1 cellular context compared by ENCODE assay signal in genomic region chr1:145128673-145129469, GRCh38.
TF ChIP-seq lines count a peak whose summit lies in the region.
"Not testable (repeated sequence)": the region's sequence is repeated elsewhere in the genome, so short reads cannot be mapped to it uniquely, and the experiment has no call there.

No MANE protein-coding gene starts in this region.

TF ChIP-seq in K562, 482 proteins besides CTCF, POLR2A, EP300 and RAD21:
- TF ChIP-seq ATF1, CEBPG, ZBTB40 (CRISPR knock-in tag; IDR thresholded peaks at IDR 0.05): not testable (repeated sequence)
- TF ChIP-seq ATF1 (tag; IDR thresholded peaks at IDR 0.05) (peak; percentile 45; the same call in 1 of the 2 replicates), BDP1 (IDR thresholded peaks at IDR 0.05; ENCODE audit: insufficient read depth, insufficient read length) (peak; percentile 35), POLR3A (IDR thresholded peaks at IDR 0.05; ENCODE audit: borderline replicate concordance, extremely low read depth, insufficient read depth, insufficient read length) (peak; percentile 77), GTF3C2 (IDR thresholded peaks at IDR 0.05; ENCODE audit: borderline replicate concordance, extremely low read depth, insufficient read length) (peak; percentile 54), CEBPB (tag; IDR thresholded peaks at IDR 0.05) (peak; percentile 98), CTBP1 (IDR thresholded peaks at IDR 0.05; ENCODE audit: borderline replicate concordance) (0 out of 2 replicates have a peak, but pooled peaks have one; percentile 22), NFIC (IDR thresholded peaks at IDR 0.05) (peak; percentile 46; the same call in 1 of the 2 replicates), CEBPG (tag; conservative IDR thresholded peaks at IDR 0.05 in 1 of 2, IDR thresholded peaks at IDR 0.05 in 1 of 2) (peak; percentile 65 to 74), BRD9 (IDR thresholded peaks at IDR 0.05; ENCODE audit: low read depth, partially characterized antibody) (peak; percentile 77), POLR2H (tag; IDR thresholded peaks at IDR 0.05; ENCODE audit: low read depth) (peak; percentile 99), TBP (optimal IDR thresholded peaks at IDR 0.05; ENCODE audit: low read depth, low read length) (peak; percentile 38), ZBTB40 (IDR thresholded peaks at IDR 0.05) (peak; percentile 77), MTA3 (IDR thresholded peaks at IDR 0.05; ENCODE audit: borderline replicate concordance) (peak; percentile 28; the same call in 1 of the 2 replicates), IRF9 (tag; IDR thresholded peaks at IDR 0.05) (0 out of 2 replicates have a peak, but pooled peaks have one; percentile 48), ATF7 (IDR thresholded peaks at IDR 0.05) (0 out of 2 replicates have a peak, but pooled peaks have one; percentile 27), ZNF407 (IDR thresholded peaks at IDR 0.05; ENCODE audit: low read depth) (peak; percentile 59; the same call in 1 of the 2 replicates), CXXC5 (CRISPR knock-in tag; IDR thresholded peaks at IDR 0.05) (peak; percentile 43; the same call in 1 of the 2 replicates)
